ENCODE assay signal across 23 cellular contexts in the genomic region with DNA sequence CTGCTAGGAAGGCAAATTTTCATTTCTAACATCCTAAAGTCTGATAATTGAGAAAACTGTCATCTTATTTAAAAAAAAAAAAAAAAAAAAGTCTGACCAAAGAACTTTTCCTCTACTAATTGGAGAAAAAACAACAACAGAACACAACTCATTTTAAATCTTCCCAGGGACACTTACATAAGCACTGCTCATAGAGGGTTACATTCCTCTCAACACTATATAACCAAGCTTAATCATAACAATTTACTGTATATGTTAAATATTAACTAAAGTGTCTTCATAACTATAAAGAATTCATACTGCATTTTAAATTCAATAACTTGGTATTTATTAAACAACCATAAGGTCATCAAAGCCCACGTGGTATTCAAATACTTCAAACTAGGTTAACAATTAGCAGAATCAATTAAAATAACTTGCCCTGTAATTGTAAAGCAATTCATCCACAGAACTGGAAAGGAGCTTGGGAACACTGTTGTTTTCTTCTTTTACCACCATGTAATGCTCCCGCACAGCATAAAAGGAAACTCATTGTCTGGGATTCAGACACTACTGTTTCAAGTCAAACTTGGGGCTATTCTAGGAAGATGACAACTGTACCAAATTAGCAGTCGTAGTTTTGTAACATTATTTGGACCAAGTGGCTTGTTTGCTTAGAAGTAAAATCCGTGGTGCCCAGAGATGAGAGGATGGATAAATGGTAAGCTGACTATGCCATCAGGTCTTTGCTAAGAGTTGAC. TPM values are rescaled to one million over a fixed set of nuclear protein-coding genes. Genes with fewer than 3 reads are reported as not detected.
A peak's percentile ranks its signal among the peaks of the same experiment; 100 is the strongest.
DNase-seq lines count a peak whose midpoint lies in the region; ATAC-seq, FAIRE-seq and TF ChIP-seq lines count a peak whose summit lies in the region.
"Had no signal": no experiment of that assay in that cellular context is flagged by ENCODE, and none has a peak within 500 bp of the region (broad histone marks: within the 10 kb centered on the region; RNA-seq: fewer than 3 reads in every experiment).

No MANE protein-coding gene starts in this region.

- peak; percentile 29 for DNase-seq in DMS53 (lab: John Stamatoyannopoulos, UW)
- DNase-seq in RCC 7860 (ENCODE audit: low spot score), result no peak
- DNase-seq in left colon, result no peak
- DNase-seq in gastrocnemius medialis, result no peak
- no peak for DNase-seq in T-helper 1 cell
- DNase-seq in nephron progenitor cell, result no peak
- DNase-seq in effector CD4-positive, alpha-beta T cell, result no peak
- DNase-seq: activated CD4-positive, alpha-beta T cell treated with anti-CD3 and anti-CD28 coated beads for 4 hours; activated naive CD4-positive, alpha-beta T cell treated with Interleukin-2 at 50 U/mL for 16 hours; activated T-cell treated with anti-CD3 and anti-CD28 coated beads, Interleukin-2, amount 50 U/mL, for 48 hours; CD4-positive, alpha-beta memory T cell; DND-41; GOT3; Kasumi-1; NCI-H2081; stimulated activated CD4-positive, alpha-beta T cell treated with anti-CD3 and anti-CD28 coated beads, Interleukin-2, amount 100 ng/mL, for 24 hours; T-helper 17 cell had no signal

- H3K27ac ChIP-seq in gastrocnemius medialis, result peak overlapping the region; percentile 72 to 80 (median 77)
- H3K27ac ChIP-seq: SJSA1, thoracic aorta had no signal

- in situ Hi-C loops in gastrocnemius medialis (cut with MboI; ENCODE audit: low sequenced_read_pairs in 4 of 4), result no loop called here

- H3K27ac Mint-ChIP-seq in nephron progenitor cell, result no peak overlapping the region
- H3K27ac Mint-ChIP-seq: CD4-positive, alpha-beta memory T cell; stimulated activated effector memory CD8-positive, alpha-beta T cell treated with anti-CD3 and anti-CD28 coated beads, Interleukin-12 subunit alpha, Interleukin-12 subunit beta, amount 100 ng/mL, for 72 hours; T-helper 17 cell had no signal

- ATAC-seq in left colon (peak; percentile 94), gastrocnemius medialis (peak; percentile 92 to 97)
- ATAC-seq: stimulated activated effector memory CD8-positive, alpha-beta T cell treated with anti-CD3 and anti-CD28 coated beads, Interleukin-12 subunit alpha, Interleukin-12 subunit beta, amount 100 ng/mL, for 72 hours; T-helper 17 cell had no signal

- H3K4me1 Mint-ChIP-seq in nephron progenitor cell, result peaks cover 21% of the 10 kb centered on the region
- H3K4me1 Mint-ChIP-seq: CD4-positive, alpha-beta memory T cell; stimulated activated effector memory CD8-positive, alpha-beta T cell treated with anti-CD3 and anti-CD28 coated beads, Interleukin-12 subunit alpha, Interleukin-12 subunit beta, amount 100 ng/mL, for 72 hours; T-helper 17 cell had no signal

- no peaks in the 10 kb centered on the region for H3K36me3 ChIP-seq in gastrocnemius medialis
- H3K36me3 ChIP-seq: SJSA1, thoracic aorta had no signal

- TF ChIP-seq CTCF in gastrocnemius medialis (IDR thresholded peaks at IDR 0.05 in 4 of 5, conservative IDR thresholded peaks at IDR 0.05 in 1 of 5) (no peak), nephron progenitor cell (IDR thresholded peaks at IDR 0.05) (no peak)

- peaks cover 14% of the 10 kb centered on the region for H3K36me3 Mint-ChIP-seq in nephron progenitor cell (ENCODE audit: low read depth)
- H3K36me3 Mint-ChIP-seq: CD4-positive, alpha-beta memory T cell; stimulated activated effector memory CD8-positive, alpha-beta T cell treated with anti-CD3 and anti-CD28 coated beads, Interleukin-12 subunit alpha, Interleukin-12 subunit beta, amount 100 ng/mL, for 72 hours had no signal

- no peaks in the 10 kb centered on the region for H3K9me3 Mint-ChIP-seq in nephron progenitor cell
- H3K9me3 Mint-ChIP-seq: stimulated activated effector memory CD8-positive, alpha-beta T cell treated with anti-CD3 and anti-CD28 coated beads, Interleukin-12 subunit alpha, Interleukin-12 subunit beta, amount 100 ng/mL, for 72 hours had no signal

- H3K27me3 Mint-ChIP-seq in nephron progenitor cell (ENCODE audit: low read depth, poor library complexity), result peaks cover 2% of the 10 kb centered on the region

- H3K4me3 Mint-ChIP-seq in nephron progenitor cell, result no peak overlapping the region
- H3K4me3 Mint-ChIP-seq: CD4-positive, alpha-beta memory T cell; stimulated activated effector memory CD8-positive, alpha-beta T cell treated with anti-CD3 and anti-CD28 coated beads, Interleukin-12 subunit alpha, Interleukin-12 subunit beta, amount 100 ng/mL, for 72 hours; T-helper 17 cell had no signal

- intact Hi-C loops in left colon (cut with DNase I, micrococcal nuclease) (loop anchor here in 1 of 2 donors (10.0 kb wide), 1 partner anchor 175 kb away; no protein-coding TSS in a partner anchor), gastrocnemius medialis (cut with DNase I; ENCODE audit: low total_unique reads) (no loop called here)

- peaks cover 66 to 71% of the 10 kb centered on the region in 2 donors for H3K4me1 ChIP-seq in gastrocnemius medialis

- H3K4me3 ChIP-seq in gastrocnemius medialis, result peak overlapping the region in 3 of 4 donors; percentile 35 to 37 (median 36)
- H3K4me3 ChIP-seq: SJSA1, thoracic aorta had no signal

- H3K9me3 ChIP-seq in gastrocnemius medialis, result no peaks in the 10 kb centered on the region
- H3K9me3 ChIP-seq: SJSA1, thoracic aorta had no signal

- TF ChIP-seq POLR2A in gastrocnemius medialis (IDR thresholded peaks at IDR 0.05), result peak; percentile 28 to 69

- peak; percentile 61 for FAIRE-seq in RCC 7860 (lab: Jason Lieb, UNC)
- FAIRE-seq: bronchial epithelial cell, GM12892, GM19239 had no signal

- no peaks in the 10 kb centered on the region for H3K27me3 ChIP-seq in gastrocnemius medialis
- H3K27me3 ChIP-seq: SJSA1 had no signal

RNA-seq across cellular contexts. Expression of gene GAREM1, which starts 10.5 kb away (rescaled TPM):
- total RNA-seq in left colon, result 10 to 100 TPM; 21.9 to 23.6 TPM
- total RNA-seq in gastrocnemius medialis, result 10 to 100 TPM; 13.4 to 21.9 (median 16.4) TPM
